In the genomic region with DNA sequence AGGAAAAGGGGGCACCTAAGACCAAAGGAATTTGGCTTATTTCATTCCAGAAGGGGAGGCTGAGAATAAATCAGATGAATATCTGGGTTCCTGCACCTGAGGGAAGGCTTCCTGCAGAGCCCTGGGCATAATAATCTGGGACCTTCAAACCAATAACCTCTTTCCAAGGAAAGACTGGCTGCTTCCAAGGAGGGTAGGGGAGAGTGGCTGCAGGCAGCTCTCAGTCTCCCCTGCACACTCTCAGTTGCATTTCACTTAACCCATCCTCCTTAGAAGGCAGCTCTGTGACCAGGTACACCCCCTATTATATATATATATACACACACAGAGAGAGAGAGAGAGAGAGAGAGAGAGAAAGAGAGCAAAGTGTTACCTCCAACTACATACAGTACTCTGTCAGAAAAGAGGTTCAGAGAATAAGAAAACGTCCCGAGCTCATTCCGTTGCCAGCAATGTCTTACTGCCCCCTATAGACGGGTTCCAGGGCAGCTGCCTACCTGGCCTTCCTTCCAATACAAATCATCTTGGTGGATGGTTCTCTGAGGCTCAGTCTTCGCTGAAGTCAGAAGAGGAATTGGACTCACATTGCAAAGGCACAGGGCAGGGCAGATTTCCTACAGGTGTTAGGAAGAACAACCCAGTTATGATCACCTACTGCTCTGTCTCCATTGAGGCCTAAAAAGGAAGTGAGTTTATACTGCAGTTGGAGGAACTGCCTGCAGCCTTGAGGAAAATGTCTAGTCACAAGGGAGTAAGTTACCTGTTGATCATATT, we compare ENCODE assay signal across 7 cellular contexts.
A peak's percentile ranks its signal among the peaks of the same experiment; 100 is the strongest.
DNase-seq lines count a peak whose midpoint lies in the region; ATAC-seq and TF ChIP-seq lines count a peak whose summit lies in the region.

No MANE protein-coding gene starts in this region.

- DNase-seq in DMS79 treated with DMSO at 0.1 percent for 48 hours (lab: John Stamatoyannopoulos, UW): peak; percentile 12
- DNase-seq in RPMI8226: peak; percentile 28
- peak; percentile 50 to 60 for DNase-seq in erythroblast (lab: John Stamatoyannopoulos, UW)

- H3K4me3 ChIP-seq in HEK293 (ENCODE audit: low read depth, low read length) (no peak overlapping the region), neutrophil (ENCODE audit: low read depth in 1 of 2, low read length in 1 of 2) (no peak overlapping the region)

- POLR2A ChIA-PET in HEK293 (lab: Yijun Ruan, JAX): interaction anchor here (0.8 kb wide), 1 partner anchor 112 kb away, joined by 5 read pairs; the partner anchor contains the start of genes GANC and TMEM87A

- TF ChIP-seq CTCF in HEK293 (tag by site-specific recombination; IDR thresholded peaks at IDR 0.05) (no peak), neutrophil (IDR thresholded peaks at IDR 0.05) (peak; percentile 54)

- H3K4me1 ChIP-seq in HEK293 (ENCODE audit: control insufficient read depth, insufficient read depth, low read length) (no peaks in the 10 kb centered on the region), neutrophil (ENCODE audit: control insufficient read depth in 1 of 2, insufficient read depth in 1 of 2, low read depth in 1 of 2, low read length in 1 of 2) (peaks cover 15 to 19% of the 10 kb centered on the region in 2 experiments)

- H3K27ac ChIP-seq in HEK293 (ENCODE audit: extremely low read depth, low read depth, low read length): no peak overlapping the region
- peak overlapping the region; percentile 50 for H3K27ac ChIP-seq in neutrophil

- H3K36me3 ChIP-seq in HEK293 (ENCODE audit: control insufficient read depth in 2 of 2, insufficient read depth in 1 of 2, low read length in 2 of 2): no peaks in the 10 kb centered on the region
- peaks cover 45% of the 10 kb centered on the region for H3K36me3 ChIP-seq in neutrophil

- CTCF ChIA-PET in HEK293 (lab: Yijun Ruan, JAX): interaction anchor here (0.5 to 1.6 kb wide), 23 partner anchors 9 to 382 kb away, joined by 3 to 12 read pairs (median 3); no protein-coding TSS in a partner anchor

- TF ChIP-seq POLR2A in erythroblast (IDR thresholded peaks at IDR 0.05; ENCODE audit: low read length): no peak

- ATAC-seq in GM21576 (IDR thresholded peaks at IDR 0.05; ENCODE audit: unreplicated experiment) (no peak), HG03565 (IDR thresholded peaks at IDR 0.05; ENCODE audit: unreplicated experiment) (no peak)

- H3K27me3 ChIP-seq in neutrophil: no peaks in the 10 kb centered on the region

- no peaks in the 10 kb centered on the region for H3K9me3 ChIP-seq in HEK293 (ENCODE audit: control insufficient read depth, insufficient read depth, low read depth, low read length)
- H3K9me3 ChIP-seq in neutrophil: no peaks in the 10 kb centered on the region

TF ChIP-seq in HEK293, 187 proteins besides CTCF, POLR2A, EP300 and RAD21 (continues in another document):
- TF ChIP-seq ZNF560 (tag by site-specific recombination; IDR thresholded peaks at IDR 0.05; ENCODE audit: borderline replicate concordance) (no peak), ZSCAN16 (tag by site-specific recombination; IDR thresholded peaks at IDR 0.05) (no peak), ZBTB26 (tag by site-specific recombination; optimal IDR thresholded peaks at IDR 0.05) (no peak), ZNF175 (tag by site-specific recombination; IDR thresholded peaks at IDR 0.05) (no peak), ZNF654 (tag by site-specific recombination; IDR thresholded peaks at IDR 0.05; ENCODE audit: low read depth) (peak; percentile 51), ZNF785 (tag by site-specific recombination; IDR thresholded peaks at IDR 0.05) (no peak), ZNF768 (tag by site-specific recombination; IDR thresholded peaks at IDR 0.05) (no peak), ZNF335 (tag by site-specific recombination; conservative IDR thresholded peaks at IDR 0.05) (no peak), PATZ1 (tag by site-specific recombination; IDR thresholded peaks at IDR 0.05) (no peak), ZNF26 (tag by site-specific recombination; IDR thresholded peaks at IDR 0.05) (no peak), SCRT2 (tag by site-specific recombination; IDR thresholded peaks at IDR 0.05) (peak; percentile 91), SCRT1 (tag by site-specific recombination; IDR thresholded peaks at IDR 0.05; ENCODE audit: borderline replicate concordance) (peak; percentile 77; the same call in 1 of the 2 replicates), ZNF311 (tag by site-specific recombination; IDR thresholded peaks at IDR 0.05; ENCODE audit: borderline replicate concordance) (no peak), ZNF350 (tag by site-specific recombination; IDR thresholded peaks at IDR 0.05) (no peak), ZNF791 (tag by site-specific recombination; IDR thresholded peaks at IDR 0.05) (no peak)
- TF ChIP-seq, protein P1, sequence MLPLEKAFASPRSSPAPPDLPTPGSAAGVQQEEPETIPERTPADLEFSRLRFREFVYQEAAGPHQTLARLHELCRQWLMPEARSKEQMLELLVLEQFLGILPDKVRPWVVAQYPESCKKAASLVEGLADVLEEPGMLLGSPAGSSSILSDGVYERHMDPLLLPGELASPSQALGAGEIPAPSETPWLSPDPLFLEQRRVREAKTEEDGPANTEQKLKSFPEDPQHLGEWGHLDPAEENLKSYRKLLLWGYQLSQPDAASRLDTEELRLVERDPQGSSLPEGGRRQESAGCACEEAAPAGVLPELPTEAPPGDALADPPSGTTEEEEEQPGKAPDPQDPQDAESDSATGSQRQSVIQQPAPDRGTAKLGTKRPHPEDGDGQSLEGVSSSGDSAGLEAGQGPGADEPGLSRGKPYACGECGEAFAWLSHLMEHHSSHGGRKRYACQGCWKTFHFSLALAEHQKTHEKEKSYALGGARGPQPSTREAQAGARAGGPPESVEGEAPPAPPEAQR (tag by site-specific recombination; IDR thresholded peaks at IDR 0.05): no peak
- TF ChIP-seq, protein P2, sequence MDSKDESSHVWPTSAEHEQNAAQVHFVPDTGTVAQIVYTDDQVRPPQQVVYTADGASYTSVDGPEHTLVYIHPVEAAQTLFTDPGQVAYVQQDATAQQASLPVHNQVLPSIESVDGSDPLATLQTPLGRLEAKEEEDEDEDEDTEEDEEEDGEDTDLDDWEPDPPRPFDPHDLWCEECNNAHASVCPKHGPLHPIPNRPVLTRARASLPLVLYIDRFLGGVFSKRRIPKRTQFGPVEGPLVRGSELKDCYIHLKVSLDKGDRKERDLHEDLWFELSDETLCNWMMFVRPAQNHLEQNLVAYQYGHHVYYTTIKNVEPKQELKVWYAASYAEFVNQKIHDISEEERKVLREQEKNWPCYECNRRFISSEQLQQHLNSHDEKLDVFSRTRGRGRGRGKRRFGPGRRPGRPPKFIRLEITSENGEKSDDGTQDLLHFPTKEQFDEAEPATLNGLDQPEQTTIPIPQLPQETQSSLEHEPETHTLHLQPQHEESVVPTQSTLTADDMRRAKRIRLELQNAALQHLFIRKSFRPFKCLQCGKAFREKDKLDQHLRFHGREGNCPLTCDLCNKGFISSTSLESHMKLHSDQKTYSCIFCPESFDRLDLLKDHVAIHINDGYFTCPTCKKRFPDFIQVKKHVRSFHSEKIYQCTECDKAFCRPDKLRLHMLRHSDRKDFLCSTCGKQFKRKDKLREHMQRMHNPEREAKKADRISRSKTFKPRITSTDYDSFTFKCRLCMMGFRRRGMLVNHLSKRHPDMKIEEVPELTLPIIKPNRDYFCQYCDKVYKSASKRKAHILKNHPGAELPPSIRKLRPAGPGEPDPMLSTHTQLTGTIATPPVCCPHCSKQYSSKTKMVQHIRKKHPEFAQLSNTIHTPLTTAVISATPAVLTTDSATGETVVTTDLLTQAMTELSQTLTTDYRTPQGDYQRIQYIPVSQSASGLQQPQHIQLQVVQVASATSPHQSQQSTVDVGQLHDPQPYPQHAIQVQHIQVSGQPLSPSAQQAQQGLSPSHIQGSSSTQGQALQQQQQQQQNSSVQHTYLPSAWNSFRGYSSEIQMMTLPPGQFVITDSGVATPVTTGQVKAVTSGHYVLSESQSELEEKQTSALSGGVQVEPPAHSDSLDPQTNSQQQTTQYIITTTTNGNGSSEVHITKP (tag by site-specific recombination; IDR thresholded peaks at IDR 0.05): peak; percentile 39; the same call in 1 of the 2 replicates
